ENCODE assay signal across 11 cellular contexts in the genomic region with DNA sequence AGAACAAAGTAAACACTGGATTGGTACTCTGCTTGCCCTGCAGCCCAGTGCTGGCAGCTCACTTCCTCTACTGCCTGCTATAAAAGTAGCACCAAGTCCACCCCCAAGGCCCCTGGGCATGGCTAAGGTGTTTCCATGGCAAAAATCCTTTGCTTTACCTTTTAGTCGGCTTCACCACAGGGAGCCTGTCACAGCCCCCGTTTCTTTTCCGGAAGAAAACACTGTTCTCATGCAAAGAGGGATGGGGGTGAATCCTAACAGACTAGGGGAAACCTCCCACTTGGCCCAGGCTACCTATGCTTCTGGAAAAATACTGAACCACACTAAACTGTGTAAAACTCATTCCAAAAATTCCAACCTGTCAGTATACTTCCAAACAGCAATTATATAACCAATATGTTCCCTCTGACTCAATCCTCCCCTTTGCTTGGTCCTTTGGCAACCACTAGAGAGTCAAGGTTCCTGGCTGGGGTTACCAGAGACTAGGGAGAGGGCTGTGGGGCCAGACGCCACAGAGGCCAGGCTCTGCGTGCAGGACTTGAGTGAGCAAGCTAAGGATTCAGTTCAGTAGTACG. TPM values are rescaled to one million over a fixed set of nuclear protein-coding genes. Genes with fewer than 3 reads are reported as not detected.
DNase-seq lines count a peak whose midpoint lies in the region; ATAC-seq and TF ChIP-seq lines count a peak whose summit lies in the region.
"Had no signal": no experiment of that assay in that cellular context is flagged by ENCODE, and none has a peak within 500 bp of the region (broad histone marks: within the 10 kb centered on the region; RNA-seq: fewer than 3 reads in every experiment).

No MANE protein-coding gene starts in this region.

- no peaks in the 10 kb centered on the region for H3K9me3 ChIP-seq in left ventricle myocardium inferior (replicated peaks)

- H3K4me1 ChIP-seq in left ventricle myocardium inferior: peaks cover 87% of the 10 kb centered on the region

- peaks cover 13% of the 10 kb centered on the region for H3K36me3 ChIP-seq in left ventricle myocardium inferior

- ATAC-seq in HG03469 (IDR thresholded peaks at IDR 0.05; ENCODE audit: unreplicated experiment) (no peak), GM21737 (IDR thresholded peaks at IDR 0.05; ENCODE audit: unreplicated experiment) (no peak), HG02885 (IDR thresholded peaks at IDR 0.05; ENCODE audit: poor library complexity, unreplicated experiment) (no peak)
- ATAC-seq: stimulated activated naive CD8-positive, alpha-beta T cell treated with anti-CD3 and anti-CD28 coated beads, Interleukin-15, Interleukin-2, amounts not matched to agents 100 U/mL and 50 U/mL, for 24 hours had no signal

- peak; percentile 35 for DNase-seq in GM04504 (ENCODE audit: low read depth)
- DNase-seq in amniotic epithelial cell (ENCODE audit: low read depth): peak; percentile 86
- no peak for DNase-seq in left ventricle myocardium inferior
- peak; percentile 28 for DNase-seq in renal cortical epithelial cell (ENCODE audit: low read depth)
- no peak for DNase-seq in NCI-H1105 (lab: John Stamatoyannopoulos, UW)
- DNase-seq: cerebellar nuclear complex; glutamatergic neuron; stimulated activated naive CD8-positive, alpha-beta T cell treated with anti-CD3 and anti-CD28 coated beads, Interleukin-15, Interleukin-2, amounts not matched to agents 100 U/mL and 50 U/mL, for 24 hours had no signal

- intact Hi-C loops in left ventricle myocardium inferior (cut with micrococcal nuclease): no loop called here

- H3K27ac ChIP-seq in left ventricle myocardium inferior (replicated peaks): peak overlapping the region; percentile 74

- no peak overlapping the region for H3K4me3 ChIP-seq in left ventricle myocardium inferior

- TF ChIP-seq CTCF in left ventricle myocardium inferior (IDR thresholded peaks at IDR 0.05; ENCODE audit: borderline replicate concordance): no peak

- H3K27me3 ChIP-seq in left ventricle myocardium inferior (ENCODE audit: low read depth): no peaks in the 10 kb centered on the region

RNA-seq across cellular contexts. Expression of gene PPIL1, which starts 16.1 kb away (rescaled TPM):
- 69.1 TPM for total RNA-seq in left ventricle myocardium inferior
- 29.6 and 50.5 TPM in 2 replicates for total RNA-seq in renal cortical epithelial cell

RNA-seq across cellular contexts. Expression of gene CPNE5, which starts 19.2 kb away (rescaled TPM):
- total RNA-seq in left ventricle myocardium inferior (26.5 TPM), renal cortical epithelial cell (0.15 and 0.17 TPM in 2 replicates)

RNA-seq across cellular contexts. Expression of gene C6orf89, which starts 27.3 kb away (rescaled TPM):
- total RNA-seq in left ventricle myocardium inferior: 76.4 TPM
- total RNA-seq in renal cortical epithelial cell: 41.5 and 48.2 TPM in 2 replicates

Comparison
In these comparisons a context has a peak if more than half of its experiments do, and no peak if none do; other contexts are left out.
1. DNase-seq: peak in GM04504 (single experiment), amniotic epithelial cell (single experiment) and renal cortical epithelial cell (single experiment); none in left ventricle myocardium inferior (single experiment) and NCI-H1105 (single experiment).
2. RNA of gene CPNE5, which starts 19.2 kb away (total RNA-seq): 26.5 TPM in left ventricle myocardium inferior (single experiment); 0.15 to 0.17 TPM in renal cortical epithelial cell; every median in the first group is over 10 times any median in the second.